In genomic region chr1:225435957-225436392, GRCh38 we compare ENCODE assay signal across 16 cellular contexts. TPM values are rescaled to one million over a fixed set of nuclear protein-coding genes. Genes with fewer than 3 reads are reported as not detected.
DNase-seq lines count a peak whose midpoint lies in the region; ATAC-seq and TF ChIP-seq lines count a peak whose summit lies in the region.
"Had no signal": no experiment of that assay in that cellular context is flagged by ENCODE, and none has a peak within 500 bp of the region (broad histone marks: within the 10 kb centered on the region; RNA-seq: fewer than 3 reads in every experiment).

No MANE protein-coding gene starts in this region.

- H3K27ac Mint-ChIP-seq in T-helper 17 cell = peak overlapping the region; percentile 72
- H3K27ac Mint-ChIP-seq: activated naive CD8-positive, alpha-beta T cell had no signal

- no peaks in the 10 kb centered on the region for H3K27me3 ChIP-seq in hepatocyte

- H3K79me2 ChIP-seq in hepatocyte = no peaks in the 10 kb centered on the region

- DNase-seq in T-helper 17 cell (no peak), NCI-H1436 (lab: John Stamatoyannopoulos, UW) (no peak), hepatic stellate cell (ENCODE audit: low spot score) (no peak), posterior cingulate gyrus (no peak), hepatocyte (ENCODE audit: low spot score) (no peak)
- DNase-seq: activated CD4-positive, CD25-positive, alpha-beta regulatory T cell treated with anti-CD3 and anti-CD28 coated beads, Interleukin-2, amount 50 U/mL, for 72 hours; effector CD4-positive, alpha-beta T cell; mesendoderm; NCI-H1105 treated with DMSO at 0.1 percent for 48 hours; PC-9 had no signal

- ATAC-seq in GM18498 (IDR thresholded peaks at IDR 0.05; ENCODE audit: unreplicated experiment) (peak; percentile 64), GM19438 (IDR thresholded peaks at IDR 0.05; ENCODE audit: low read depth, unreplicated experiment) (peak; percentile 64), HG02938 (IDR thresholded peaks at IDR 0.05; ENCODE audit: unreplicated experiment) (peak; percentile 62), T-helper 17 cell (no peak)
- ATAC-seq: sciatic nerve had no signal

- H3K4me3 ChIP-seq in hepatocyte = no peak overlapping the region
- H3K4me3 ChIP-seq: PC-9 had no signal

- H2AFZ ChIP-seq in hepatocyte = no peak overlapping the region
- H2AFZ ChIP-seq: PC-9 had no signal

- H3K4me3 Mint-ChIP-seq in T-helper 17 cell = no peak overlapping the region
- H3K4me3 Mint-ChIP-seq: activated naive CD8-positive, alpha-beta T cell had no signal

- no peak overlapping the region for H3K27ac ChIP-seq in hepatocyte
- H3K27ac ChIP-seq: C4-2B, PC-9 had no signal

- peaks cover 9% of the 10 kb centered on the region for H3K4me1 ChIP-seq in hepatocyte (ENCODE audit: insufficient read depth)

- no peaks in the 10 kb centered on the region for H3K9me2 ChIP-seq in hepatocyte (replicated peaks; ENCODE audit: insufficient read depth)

- peaks cover 8% of the 10 kb centered on the region for H3K4me1 Mint-ChIP-seq in T-helper 17 cell

- no peaks in the 10 kb centered on the region for H3K36me3 ChIP-seq in hepatocyte (replicated peaks; ENCODE audit: insufficient read depth, low read depth)

- TF ChIP-seq CTCF in hepatocyte (IDR thresholded peaks at IDR 0.05; ENCODE audit: poor library complexity) = no peak

- no peak overlapping the region for H3K4me2 ChIP-seq in hepatocyte
- H3K4me2 ChIP-seq: PC-9 had no signal

- 68% methylated on average over 6 of the region's 6 CpGs for WGBS in hepatocyte (ENCODE audit: low lambda C conversion rate, missing lambda C conversion rate)

- H3K36me3 Mint-ChIP-seq in T-helper 17 cell (ENCODE audit: low read depth) = peaks cover 2% of the 10 kb centered on the region
- H3K36me3 Mint-ChIP-seq: activated naive CD8-positive, alpha-beta T cell had no signal

- no peaks in the 10 kb centered on the region for H4K20me1 ChIP-seq in hepatocyte (ENCODE audit: insufficient read depth, poor library complexity, severe bottlenecking)

- no peaks in the 10 kb centered on the region for H3K9me3 ChIP-seq in T-helper 17 cell (ENCODE audit: control insufficient read depth, low read length, poor library complexity, severe bottlenecking)
- no peaks in the 10 kb centered on the region for H3K9me3 ChIP-seq in hepatocyte (ENCODE audit: low read depth)

- no peaks in the 10 kb centered on the region for H3K27me3 Mint-ChIP-seq in T-helper 17 cell
- H3K27me3 Mint-ChIP-seq: activated naive CD8-positive, alpha-beta T cell had no signal

- intact Hi-C loops in posterior cingulate gyrus (cut with DNase I) = no loop called here

RNA-seq across cellular contexts. Expression of gene LBR, which starts 8.1 kb away (rescaled TPM):
- total RNA-seq in T-helper 17 cell = 100 to 1,000 TPM; 116 to 121 TPM
- 54.2 and 65.9 TPM in 2 replicates for total RNA-seq in hepatocyte
- polyA plus RNA-seq in hepatocyte = 29.6 and 33.3 TPM in 2 replicates
